In genomic region chr14:91303091-91303923, GRCh38 we compare ENCODE assay signal across 1 cellular context.
TF ChIP-seq lines count a peak whose summit lies in the region.

No MANE protein-coding gene starts in this region.

TF ChIP-seq in IMR-90, 13 proteins besides CTCF, POLR2A, EP300 and RAD21 (continued from another document):
- no peak for TF ChIP-seq SMC3 (IDR thresholded peaks at IDR 0.05; ENCODE audit: low read depth, low read length)
- no peak for TF ChIP-seq MAFK (IDR thresholded peaks at IDR 0.05; ENCODE audit: low read depth, low read length)
- TF ChIP-seq ELK1 (IDR thresholded peaks at IDR 0.05; ENCODE audit: borderline replicate concordance, low read depth, low read length) = no peak
- TF ChIP-seq CHD1 (IDR thresholded peaks at IDR 0.05; ENCODE audit: low read depth, low read length) = no peak
- no peak for TF ChIP-seq MAZ (IDR thresholded peaks at IDR 0.05; ENCODE audit: borderline replicate concordance, low read depth, low read length)
- no peak for TF ChIP-seq RCOR1 (IDR thresholded peaks at IDR 0.05; ENCODE audit: insufficient replicate concordance, low read length)
- no peak for TF ChIP-seq FOS (IDR thresholded peaks at IDR 0.05; ENCODE audit: low read depth, low read length)
- no peak for TF ChIP-seq MXI1 (IDR thresholded peaks at IDR 0.05; ENCODE audit: borderline replicate concordance, low read depth, low read length)
TF ChIP-seq in IMR-90: peak in this region for 0.
